In the genomic region with DNA sequence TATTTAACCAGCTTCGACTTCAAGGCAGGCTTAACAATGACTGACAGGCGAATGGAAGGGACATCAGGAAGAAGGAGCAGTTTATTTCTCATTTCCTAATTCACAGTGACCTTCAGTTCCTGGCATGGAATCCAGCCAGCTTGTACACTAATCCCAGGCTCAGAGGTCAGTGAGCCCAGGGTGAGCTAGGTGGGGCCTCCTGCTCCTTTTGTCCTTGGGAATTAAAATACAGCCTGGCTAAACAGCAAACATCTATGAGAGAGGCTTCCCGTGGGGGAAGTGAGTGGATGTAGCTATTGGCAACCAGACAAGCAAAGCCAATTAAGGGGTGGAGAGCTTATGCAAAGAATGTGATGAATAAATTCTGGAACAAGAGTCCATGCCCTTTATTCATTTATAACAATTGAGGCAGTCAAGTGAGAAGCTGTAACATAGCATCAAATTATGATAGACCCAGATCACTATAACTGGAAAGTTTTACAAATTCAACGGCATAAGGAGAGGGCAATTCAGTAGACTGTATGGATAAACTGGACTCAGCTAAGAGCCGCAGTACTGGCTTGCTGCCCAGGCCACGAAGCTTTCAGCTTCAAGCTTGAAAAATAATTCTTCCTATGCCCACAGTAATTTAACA, we compare ENCODE assay signal across 7 cellular contexts. TPM values are rescaled to one million over a fixed set of nuclear protein-coding genes. Genes with fewer than 3 reads are reported as not detected.
DNase-seq lines count a peak whose midpoint lies in the region; ATAC-seq and TF ChIP-seq lines count a peak whose summit lies in the region.

No MANE protein-coding gene starts in this region.

- H3K27ac ChIP-seq in IMR-90 (ENCODE audit: insufficient read depth, low read length): peak overlapping the region; percentile 81; the same call in 1 of the 2 replicates
- peak overlapping the region; percentile 97 for H3K27ac ChIP-seq in RWPE2 (ENCODE audit: poor library complexity, severe bottlenecking)
- peak overlapping the region; percentile 70 to 79 (median 76) for H3K27ac ChIP-seq in esophagus muscularis mucosa (replicated peaks in 1 of 4)
- H3K27ac ChIP-seq in neural progenitor cell: peak overlapping the region; percentile 33

- peak overlapping the region in 1 of 2 experiments; percentile 83; a peak in 2 of 4 replicates for H4K8ac ChIP-seq in IMR-90 (ENCODE audit: low read depth in 2 of 2, low read length in 2 of 2)

- H3K36me3 Mint-ChIP-seq in neural progenitor cell: peaks cover 59% of the 10 kb centered on the region

- peaks cover 13 to 75% of the 10 kb centered on the region in 2 experiments for H3K79me1 ChIP-seq in IMR-90 (ENCODE audit: low read depth in 1 of 2, low read length in 2 of 2)

- H2BK120ac ChIP-seq in IMR-90 (ENCODE audit: low read depth, low read length): peak overlapping the region; percentile 78

- H4K5ac ChIP-seq in IMR-90 (ENCODE audit: low read depth, low read length): peak overlapping the region; percentile 58

- TF ChIP-seq POLR2A in IMR-90 (IDR thresholded peaks at IDR 0.05; ENCODE audit: low read depth, low read length) (no peak), esophagus muscularis mucosa (IDR thresholded peaks at IDR 0.05; ENCODE audit: low read depth) (no peak)

- H2AK9ac ChIP-seq in IMR-90 (replicated peaks; ENCODE audit: low read depth, low read length, poor library complexity): peak overlapping the region; percentile 38

- H3K14ac ChIP-seq in IMR-90 (replicated peaks; ENCODE audit: low read depth, low read length): peak overlapping the region; percentile 62

- peaks cover 10% of the 10 kb centered on the region for H3K27me3 Mint-ChIP-seq in neural progenitor cell (ENCODE audit: insufficient read depth, low read depth)

- H3K9me3 Mint-ChIP-seq in neural progenitor cell: no peaks in the 10 kb centered on the region

- H3K4me3 Mint-ChIP-seq in neural progenitor cell: peak overlapping the region; percentile 42

- H2AFZ ChIP-seq in IMR-90 (replicated peaks; ENCODE audit: low read length, poor library complexity) (no peak overlapping the region), neural progenitor cell (replicated peaks) (no peak overlapping the region)

- H3K9me1 ChIP-seq in IMR-90 (ENCODE audit: insufficient read depth, low read length): peaks cover 19% of the 10 kb centered on the region

- no peaks in the 10 kb centered on the region for H3K9me3 ChIP-seq in IMR-90 (ENCODE audit: control insufficient read depth, insufficient read depth, low read length)
- no peaks in the 10 kb centered on the region for H3K9me3 ChIP-seq in RWPE2 (ENCODE audit: severe bottlenecking)
- no peaks in the 10 kb centered on the region for H3K9me3 ChIP-seq in esophagus muscularis mucosa
- H3K9me3 ChIP-seq in neural progenitor cell (ENCODE audit: low read depth): no peaks in the 10 kb centered on the region

- H3K27me3 ChIP-seq in IMR-90 (ENCODE audit: control insufficient read depth, insufficient read depth, low read length) (no peaks in the 10 kb centered on the region), RWPE2 (ENCODE audit: insufficient read depth, poor library complexity, severe bottlenecking) (no peaks in the 10 kb centered on the region), esophagus muscularis mucosa (no peaks in the 10 kb centered on the region), neural progenitor cell (no peaks in the 10 kb centered on the region)

- WGBS in IMR-90 (ENCODE audit: extremely low coverage in 2 of 2, insufficient read length in 1 of 2), 2 experiments: no CpG with 5 or more reads among the region's 6 CpGs
- WGBS in esophagus muscularis mucosa: 36% methylated on average over 6 of the region's 6 CpGs

- CTCF ChIA-PET in IMR-90 (lab: Yijun Ruan, JAX): interaction anchor here (1.6 to 2.3 kb wide), 2 partner anchors 57 to 60 kb away, joined by 5 to 10 read pairs; partner anchors contain the start of gene STK17A

- peak overlapping the region; percentile 40 for H3K18ac ChIP-seq in IMR-90 (ENCODE audit: low read depth, low read length)

- DNase-seq in IMR-90 (peak; percentile 75), RWPE2 (ENCODE audit: low spot score) (no peak), esophagus muscularis mucosa (ENCODE audit: extremely low spot score) (no peak), neural progenitor cell (ENCODE audit: low spot score) (peak; percentile 87), GM13976 (ENCODE audit: low spot score) (no peak)
- DNase-seq in stimulated activated CD4-positive, alpha-beta T cell treated with anti-CD3 and anti-CD28 coated beads, Interleukin-2, amount 100 ng/mL, for 48 hours: no peak
- DNase-seq in stimulated activated CD4-positive, alpha-beta T cell treated with anti-CD3 and anti-CD28 coated beads, Interleukin-12 subunit alpha, Interleukin-12 subunit beta, amount 100 ng/mL, for 4 hours: no peak

- intact Hi-C loops in IMR-90 (cut with micrococcal nuclease) (no loop called here), esophagus muscularis mucosa (cut with DNase I) (loop anchor here (5.0 kb wide), 1 partner anchor 57 kb away; no protein-coding TSS in a partner anchor)

- H4K20me1 ChIP-seq in IMR-90 (ENCODE audit: insufficient read depth, low read length) (no peaks in the 10 kb centered on the region), neural progenitor cell (ENCODE audit: low read depth) (peaks cover 48% of the 10 kb centered on the region)

- H3K4me1 ChIP-seq in IMR-90 (ENCODE audit: control insufficient read depth, insufficient read depth, low read length): peaks cover 24% of the 10 kb centered on the region
- H3K4me1 ChIP-seq in RWPE2 (ENCODE audit: insufficient read depth, poor library complexity, severe bottlenecking): peaks cover 54% of the 10 kb centered on the region
- H3K4me1 ChIP-seq in esophagus muscularis mucosa: peaks cover 32 to 56% (median 49%) of the 10 kb centered on the region in 4 donors
- H3K4me1 ChIP-seq in neural progenitor cell: peaks cover 28% of the 10 kb centered on the region

- peak overlapping the region; percentile 80 for H2BK5ac ChIP-seq in IMR-90 (ENCODE audit: low read depth, low read length, poor library complexity, severe bottlenecking)

- POLR2A ChIA-PET in IMR-90 (lab: Charles Lee; ENCODE audit: unreplicated experiment): no interaction called here

- peaks cover 17% of the 10 kb centered on the region for H3F3A ChIP-seq in neural progenitor cell (ENCODE audit: low read depth)

- 0 out of 2 replicates have a peak overlapping the region, but pooled peaks have one; percentile 7 for H3K56ac ChIP-seq in IMR-90 (ENCODE audit: extremely low read depth, insufficient read depth, low read length)

- H2AK5ac ChIP-seq in IMR-90 (ENCODE audit: low read depth, low read length): peak overlapping the region; percentile 90

- H3K23ac ChIP-seq in IMR-90 (ENCODE audit: low read depth, low read length): peak overlapping the region; percentile 72

- BruUV-seq in IMR-90 (replicated peaks; lab: Mats Ljungman, UMichigan): no TSS peak

- H3K79me2 ChIP-seq in neural progenitor cell (ENCODE audit: low read depth): peaks cover 5% of the 10 kb centered on the region

- H2BK20ac ChIP-seq in IMR-90 (ENCODE audit: low read depth, low read length): peak overlapping the region; percentile 73

- peaks cover 34% of the 10 kb centered on the region for H3K36me3 ChIP-seq in IMR-90 (ENCODE audit: control insufficient read depth, insufficient read depth, low read length)
- H3K36me3 ChIP-seq in RWPE2 (ENCODE audit: low read depth): peaks cover 79% of the 10 kb centered on the region
- peaks cover 0 to 69% (median 29%) of the 10 kb centered on the region in 4 donors for H3K36me3 ChIP-seq in esophagus muscularis mucosa
- H3K36me3 ChIP-seq in neural progenitor cell: peaks cover 8% of the 10 kb centered on the region

- no peak overlapping the region for H3K4me3 ChIP-seq in IMR-90 (ENCODE audit: insufficient read depth, low read depth, low read length)
- no peak overlapping the region for H3K4me3 ChIP-seq in RWPE2 (ENCODE audit: severe bottlenecking)
- peak overlapping the region in 1 of 4 donors; percentile 5 for H3K4me3 ChIP-seq in esophagus muscularis mucosa
- H3K4me3 ChIP-seq in neural progenitor cell: no peak overlapping the region

- peak; percentile 58 for ATAC-seq in IMR-90 (ENCODE audit: low read depth)
- ATAC-seq in RWPE2 (ENCODE audit: low read depth): peak; percentile 13

- peak overlapping the region; percentile 97 for H3K27ac Mint-ChIP-seq in neural progenitor cell

- in situ Hi-C loops in IMR-90 (cut with MboI; ENCODE audit: low sequenced_read_pairs): no loop called here
- in situ Hi-C loops in GM13976 (cut with MboI; ENCODE audit: low sequenced_read_pairs, unreplicated experiment): no loop called here

- no peak for TF ChIP-seq EP300 in esophagus muscularis mucosa (IDR thresholded peaks at IDR 0.05)

- TF ChIP-seq RAD21 in IMR-90 (IDR thresholded peaks at IDR 0.05; ENCODE audit: low read length): no peak

- peak overlapping the region; percentile 57; the same call in 2 of the 3 replicates for H2BK15ac ChIP-seq in IMR-90 (ENCODE audit: low read depth, low read length)

- H3K4me2 ChIP-seq in IMR-90 (ENCODE audit: low read depth, low read length) (peak overlapping the region; percentile 47), neural progenitor cell (peak overlapping the region; percentile 37)

- dilution Hi-C loops in IMR-90 (cut with HindIII; ENCODE audit: low sequenced_read_pairs, unreplicated experiment): no loop called here

- no peak overlapping the region for H3K9ac ChIP-seq in IMR-90 (ENCODE audit: low read depth, low read length)
- no peak overlapping the region for H3K9ac ChIP-seq in neural progenitor cell

- peak overlapping the region; percentile 80 for H4K91ac ChIP-seq in IMR-90 (ENCODE audit: insufficient read depth, low read depth, low read length)

- H3K4me1 Mint-ChIP-seq in neural progenitor cell: peaks cover 44% of the 10 kb centered on the region

- peak overlapping the region; percentile 89 for H3K4ac ChIP-seq in IMR-90 (ENCODE audit: low read depth, low read length)

- no peak for TF ChIP-seq CTCF in IMR-90 (conservative IDR thresholded peaks at IDR 0.05; ENCODE audit: low read depth, low read length)
- TF ChIP-seq CTCF in RWPE2 (IDR thresholded peaks at IDR 0.05; ENCODE audit: poor library complexity, severe bottlenecking): no peak
- no peak for TF ChIP-seq CTCF in esophagus muscularis mucosa (IDR thresholded peaks at IDR 0.05)
- no peak for TF ChIP-seq CTCF in neural progenitor cell (IDR thresholded peaks at IDR 0.05)
- no peak for TF ChIP-seq CTCF in GM13976 (IDR thresholded peaks at IDR 0.05; ENCODE audit: borderline replicate concordance, control extremely low read depth, extremely low read depth, insufficient read depth, missing control alignments)

TF ChIP-seq in IMR-90, 13 proteins besides CTCF, POLR2A, EP300 and RAD21 (continues in another document):
- TF ChIP-seq RCOR1 (IDR thresholded peaks at IDR 0.05; ENCODE audit: insufficient replicate concordance, low read length): no peak
- no peak for TF ChIP-seq FOS (IDR thresholded peaks at IDR 0.05; ENCODE audit: low read depth, low read length)
- no peak for TF ChIP-seq MAZ (IDR thresholded peaks at IDR 0.05; ENCODE audit: borderline replicate concordance, low read depth, low read length)
- TF ChIP-seq MAFK (IDR thresholded peaks at IDR 0.05; ENCODE audit: low read depth, low read length): no peak

RNA-seq across cellular contexts. Expression of gene STK17A, which starts 57.1 kb away (rescaled TPM):
- total RNA-seq in IMR-90 (2012; rRNA removed) (50.5 and 81.9 TPM in 2 replicates), esophagus muscularis mucosa (10 to 100 TPM; 19.5 to 33.3 (median 24.6) TPM), neural progenitor cell (ENCODE audit: low replicate concordance) (13.1 and 15.6 TPM in 2 replicates)
- 30.6 and 40.5 TPM in 2 replicates for polyA plus RNA-seq in IMR-90 (2012; rRNA removed)
- polyA plus RNA-seq in IMR-90 (2012; cell fraction: cytosol; rRNA removed): 8.4 and 11.5 TPM in 2 replicates
- polyA plus RNA-seq in IMR-90 (2012; cell fraction: nucleus; rRNA removed; ENCODE audit: low replicate concordance): 9.1 and 33.6 TPM in 2 replicates

Comparison
In these comparisons a context has a peak if more than half of its experiments do, and no peak if none do; other contexts are left out.
1. DNase-seq: peak in IMR-90 (single experiment) and neural progenitor cell (single experiment); none in RWPE2 (single experiment), esophagus muscularis mucosa (single experiment), stimulated activated CD4-positive, alpha-beta T cell treated with anti-CD3 and anti-CD28 coated beads, Interleukin-2, amount 100 ng/mL, for 48 hours (0 of 2), stimulated activated CD4-positive, alpha-beta T cell treated with anti-CD3 and anti-CD28 coated beads, Interleukin-12 subunit alpha, Interleukin-12 subunit beta, amount 100 ng/mL, for 4 hours (single experiment) and GM13976 (single experiment).
2. H3K27ac ChIP-seq: peak in every context shown above with its lines; median percentile 97 in RWPE2; 81 in IMR-90; 76 in esophagus muscularis mucosa; 33 in neural progenitor cell.